ENCODE assay signal across 9 cellular contexts in the genomic region with DNA sequence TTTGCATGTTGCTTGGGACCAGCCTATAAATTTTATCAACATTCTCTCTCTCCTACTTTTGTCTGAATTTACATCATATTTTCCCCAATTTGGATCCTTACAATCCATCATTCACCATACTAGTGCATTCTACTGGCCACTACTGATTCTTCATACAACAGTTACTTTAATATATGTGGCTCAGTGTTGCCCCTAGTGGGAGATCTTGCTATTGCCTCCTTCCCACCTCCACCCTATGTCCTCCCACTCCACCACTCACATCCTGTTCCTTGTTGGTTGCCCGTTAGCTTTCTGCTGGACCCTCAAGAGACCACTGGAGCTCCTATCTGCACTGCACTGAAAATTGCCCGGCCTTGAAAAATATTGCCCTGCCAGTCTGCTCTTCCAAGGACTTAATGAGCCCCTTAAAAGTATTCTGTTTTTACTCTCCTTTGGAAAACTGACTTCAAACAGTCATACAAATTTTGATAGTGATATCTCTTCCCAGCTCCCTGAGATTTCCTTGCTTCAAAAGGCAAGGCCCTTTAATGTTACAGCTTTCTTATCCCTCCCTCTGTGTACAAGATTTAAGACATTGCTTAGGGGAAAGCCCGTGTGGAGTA.
A peak's percentile ranks its signal among the peaks of the same experiment; 100 is the strongest.
DNase-seq lines count a peak whose midpoint lies in the region; ATAC-seq and TF ChIP-seq lines count a peak whose summit lies in the region.
"Had no signal": no experiment of that assay in that cellular context is flagged by ENCODE, and none has a peak within 500 bp of the region (broad histone marks: within the 10 kb centered on the region; RNA-seq: fewer than 3 reads in every experiment).

No MANE protein-coding gene starts in this region.

- whole genome bisulfite sequencing in lower leg skin, 2 donors, result 63 to 71% methylated on average over 3 of the region's 3 CpGs

- H3K27me3 ChIP-seq in SJSA1 (replicated peaks) (no peaks in the 10 kb centered on the region), kidney epithelial cell (ENCODE audit: control insufficient read depth, insufficient read depth, low read length) (no peaks in the 10 kb centered on the region)

- ATAC-seq in GM21360 (IDR thresholded peaks at IDR 0.05; ENCODE audit: unreplicated experiment), result peak; percentile 99
- peak; percentile 98 for ATAC-seq in HG03457 (IDR thresholded peaks at IDR 0.05; ENCODE audit: unreplicated experiment)

- intact Hi-C loops in lower leg skin (cut with DNase I; ENCODE audit: low total_unique reads), result no loop called here

- TF ChIP-seq CTCF in GM12864 (IDR thresholded peaks at IDR 0.05; ENCODE audit: low read depth, low read length, missing control alignments), result peak; percentile 75
- peak; percentile 66 for TF ChIP-seq CTCF in kidney epithelial cell (IDR thresholded peaks at IDR 0.05; ENCODE audit: insufficient read depth, low read length, poor library complexity, severe bottlenecking)
- TF ChIP-seq CTCF in lower leg skin (IDR thresholded peaks at IDR 0.05), result no peak

- no peaks in the 10 kb centered on the region for H3K9me3 ChIP-seq in SJSA1 (replicated peaks)

- H3K4me1 ChIP-seq in SJSA1 (replicated peaks), result no peaks in the 10 kb centered on the region
- H3K4me1 ChIP-seq: parathyroid adenoma had no signal

- TF ChIP-seq POLR2A in lower leg skin (IDR thresholded peaks at IDR 0.05), result no peak

- no peak overlapping the region for H3K4me3 ChIP-seq in GM12864 (ENCODE audit: low read depth, low read length)
- H3K4me3 ChIP-seq in SJSA1, result no peak overlapping the region
- H3K4me3 ChIP-seq in kidney epithelial cell (ENCODE audit: low read depth, low read length), result no peak overlapping the region
- H3K4me3 ChIP-seq in lower leg skin (ENCODE audit: low read depth, poor library complexity, severe bottlenecking), result no peak overlapping the region

- DNase-seq in GM12864 (ENCODE audit: low read depth), result no peak
- DNase-seq in SJSA1 (ENCODE audit: low read depth in 1 of 2, low spot score in 2 of 2), result peak; percentile 20 to 44
- no peak for DNase-seq in kidney epithelial cell (ENCODE audit: low read depth)
- no peak for DNase-seq in lower leg skin (ENCODE audit: low spot score in 2 of 2)
- DNase-seq in NCI-H146 (lab: John Stamatoyannopoulos, UW), result no peak
- DNase-seq in activated CD8-positive, alpha-beta memory T cell treated with anti-CD3 and anti-CD28 coated beads for 24 hours, result no peak

- no peak overlapping the region for H3K27ac ChIP-seq in SJSA1
- H3K27ac ChIP-seq: parathyroid adenoma had no signal

- H3K36me3 ChIP-seq in SJSA1 (no peaks in the 10 kb centered on the region), kidney epithelial cell (ENCODE audit: control insufficient read depth, insufficient read depth, low read length) (no peaks in the 10 kb centered on the region)

Comparison
In these comparisons a context has a peak if more than half of its experiments do, and no peak if none do; other contexts are left out.
1. DNase-seq: peak in SJSA1 (2 of 2); none in GM12864 (single experiment), kidney epithelial cell (single experiment), lower leg skin (0 of 2), NCI-H146 (single experiment) and activated CD8-positive, alpha-beta memory T cell treated with anti-CD3 and anti-CD28 coated beads for 24 hours (single experiment).
2. CTCF ChIP-seq: peak in GM12864 (single experiment) and kidney epithelial cell (single experiment); none in lower leg skin (0 of 3).